14 cellular contexts compared by ENCODE assay signal in genomic region chr6:35427435-35427834, GRCh38.
"Had no signal": no experiment of that assay in that cellular context is flagged by ENCODE, and none has a peak within 500 bp of the region (broad histone marks: within the 10 kb centered on the region; RNA-seq: fewer than 3 reads in every experiment).

No MANE protein-coding gene starts in this region.

- H3K27ac Mint-ChIP-seq: activated naive CD8-positive, alpha-beta T cell; activated T-cell treated with anti-CD3 and anti-CD28 coated beads, Interleukin-2, amount 50 U/mL, for 24 hours had no signal

- H3K27ac ChIP-seq: breast epithelium, left ventricle myocardium inferior, pancreas, thoracic aorta had no signal

- H3K4me3 ChIP-seq: breast epithelium, left ventricle myocardium inferior, pancreas, thoracic aorta had no signal

- H3K9me3 ChIP-seq: pancreas had no signal

- ATAC-seq: activated CD4-positive, CD25-positive, alpha-beta regulatory T cell treated with anti-CD3 and anti-CD28 coated beads, Interleukin-2, amount 50 U/mL, for 24 hours; stimulated activated naive CD8-positive, alpha-beta T cell treated with anti-CD3 and anti-CD28 coated beads, Interleukin-15, amount 100 ng/mL, for 72 hours had no signal

- H3K4me1 Mint-ChIP-seq: stimulated activated naive CD8-positive, alpha-beta T cell treated with anti-CD3 and anti-CD28 coated beads, Interleukin-15, amount 100 ng/mL, for 72 hours had no signal

- H3K4me1 ChIP-seq: breast epithelium, left ventricle myocardium inferior, pancreas had no signal

- H3K27me3 ChIP-seq: breast epithelium, pancreas had no signal

- H3K4me3 Mint-ChIP-seq: activated naive CD8-positive, alpha-beta T cell; activated T-cell treated with anti-CD3 and anti-CD28 coated beads, Interleukin-2, amount 50 U/mL, for 24 hours; stimulated activated naive CD8-positive, alpha-beta T cell treated with anti-CD3 and anti-CD28 coated beads, Interleukin-15, amount 100 ng/mL, for 72 hours had no signal

- DNase-seq: activated effector memory CD4-positive, alpha-beta T cell treated with Interleukin-2 at 50 U/mL for 16 hours; activated T-cell treated with anti-CD3 and anti-CD28 coated beads, Interleukin-2, amount 50 U/mL, for 24 hours; kidney; left ventricle myocardium inferior; mesendoderm; pancreas; stimulated activated CD4-positive, alpha-beta T cell treated with anti-CD3 and anti-CD28 coated beads, Interleukin-15, amount 100 ng/mL, for 24 hours; stimulated activated CD4-positive, alpha-beta T cell treated with anti-CD3 and anti-CD28 coated beads, Interleukin-4, amount 100 ng/mL, for 24 hours; stimulated activated naive CD8-positive, alpha-beta T cell treated with anti-CD3 and anti-CD28 coated beads, Interleukin-15, amount 100 ng/mL, for 72 hours; T-helper 1 cell had no signal

- H3K27me3 Mint-ChIP-seq: activated naive CD8-positive, alpha-beta T cell; activated T-cell treated with anti-CD3 and anti-CD28 coated beads, Interleukin-2, amount 50 U/mL, for 24 hours; stimulated activated naive CD8-positive, alpha-beta T cell treated with anti-CD3 and anti-CD28 coated beads, Interleukin-15, amount 100 ng/mL, for 72 hours had no signal
